In the genomic region with DNA sequence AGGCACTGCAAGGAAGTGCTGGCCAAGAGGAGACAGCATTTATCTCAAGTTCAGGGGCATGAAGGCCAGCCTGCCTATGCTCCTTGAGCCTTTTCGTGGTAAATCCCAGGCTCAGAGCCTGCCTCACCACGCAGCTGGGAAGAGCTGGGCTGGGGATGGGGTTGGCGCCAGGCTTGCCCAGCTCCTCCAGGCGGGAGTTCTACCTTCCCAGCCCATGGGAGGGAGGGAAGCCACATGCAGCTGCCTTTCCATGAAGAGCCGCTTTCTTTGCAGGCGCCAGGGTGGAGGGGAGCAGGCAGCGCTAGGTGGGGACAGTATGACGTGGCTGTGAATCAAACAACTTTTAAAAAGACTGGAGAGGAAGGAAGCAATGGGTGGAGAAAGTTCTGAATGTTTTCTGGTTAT, we compare ENCODE assay signal across 10 cellular contexts. TPM values are rescaled to one million over a fixed set of nuclear protein-coding genes. Genes with fewer than 3 reads are reported as not detected.
A peak's percentile ranks its signal among the peaks of the same experiment; 100 is the strongest.
DNase-seq lines count a peak whose midpoint lies in the region; ATAC-seq and TF ChIP-seq lines count a peak whose summit lies in the region.
"Had no signal": no experiment of that assay in that cellular context is flagged by ENCODE, and none has a peak within 500 bp of the region (broad histone marks: within the 10 kb centered on the region; RNA-seq: fewer than 3 reads in every experiment).

No MANE protein-coding gene starts in this region.

- H3K27ac ChIP-seq in esophagus squamous epithelium: peak overlapping the region; percentile 15 to 75 (median 44)
- H3K27ac ChIP-seq in lower lobe of right lung: peak overlapping the region; percentile 74
- peak overlapping the region; percentile 39 to 62 (median 49) for H3K27ac ChIP-seq in thyroid gland
- H3K27ac ChIP-seq: 22Rv1 had no signal

- no peak for TF ChIP-seq CTCF in esophagus squamous epithelium (IDR thresholded peaks at IDR 0.05)
- no peak for TF ChIP-seq CTCF in lower lobe of right lung (IDR thresholded peaks at IDR 0.05)
- no peak for TF ChIP-seq CTCF in thyroid gland (IDR thresholded peaks at IDR 0.05)

- TF ChIP-seq POLR2A in esophagus squamous epithelium (IDR thresholded peaks at IDR 0.05) (no peak), thyroid gland (IDR thresholded peaks at IDR 0.05) (peak in 1 of 2 donors; percentile 46)

- DNase-seq in NCI-H2107 treated with DMSO at 0.1 percent for 48 hours (lab: John Stamatoyannopoulos, UW; ENCODE audit: unreplicated experiment) (peak; percentile 40), NCI-H2107 (lab: John Stamatoyannopoulos, UW) (no peak), esophagus squamous epithelium (lab: John Stamatoyannopoulos, UW) (no peak), lower lobe of right lung (no peak), thyroid gland (peak; percentile 14 to 15), DMS153 (lab: John Stamatoyannopoulos, UW) (no peak), NCI-H1092 (lab: John Stamatoyannopoulos, UW) (no peak)
- no peak for DNase-seq in activated CD8-positive, alpha-beta memory T cell treated with anti-CD3 and anti-CD28 coated beads, Interleukin-2, amount 50 U/mL, for 48 hours
- DNase-seq: cortex of kidney had no signal

- intact Hi-C loops in esophagus squamous epithelium (cut with DNase I): no loop called here
- intact Hi-C loops in lower lobe of right lung (cut with DNase I): no loop called here
- intact Hi-C loops in thyroid gland (cut with DNase I): no loop called here

- H3K36me3 ChIP-seq in esophagus squamous epithelium: no peaks in the 10 kb centered on the region
- H3K36me3 ChIP-seq in lower lobe of right lung: no peaks in the 10 kb centered on the region
- H3K36me3 ChIP-seq in thyroid gland: no peaks in the 10 kb centered on the region

- 50 to 59% methylated on average over 5 to 6 of the region's 8 CpGs for WGBS in esophagus squamous epithelium, 2 donors
- WGBS in thyroid gland, 2 donors: 46 to 52% methylated on average over 8 of the region's 8 CpGs

- no peak overlapping the region for H3K4me3 ChIP-seq in esophagus squamous epithelium
- no peak overlapping the region for H3K4me3 ChIP-seq in lower lobe of right lung
- H3K4me3 ChIP-seq in thyroid gland (replicated peaks in 1 of 3): no peak overlapping the region

- H3K4me1 ChIP-seq in esophagus squamous epithelium (peaks cover 0 to 17% (median 8%) of the 10 kb centered on the region in 3 donors), lower lobe of right lung (peaks cover 20% of the 10 kb centered on the region), thyroid gland (peaks cover 0 to 4% of the 10 kb centered on the region in 2 donors)

- peak; percentile 59 to 64 for ATAC-seq in lower lobe of right lung

- no peaks in the 10 kb centered on the region for H3K9me3 ChIP-seq in esophagus squamous epithelium
- H3K9me3 ChIP-seq in lower lobe of right lung: no peaks in the 10 kb centered on the region
- no peaks in the 10 kb centered on the region for H3K9me3 ChIP-seq in thyroid gland

- no peaks in the 10 kb centered on the region for H3K27me3 ChIP-seq in esophagus squamous epithelium
- H3K27me3 ChIP-seq in lower lobe of right lung (ENCODE audit: low read depth): no peaks in the 10 kb centered on the region
- H3K27me3 ChIP-seq in thyroid gland: no peaks in the 10 kb centered on the region

RNA-seq across cellular contexts. Expression of gene SIRT5, which starts 19.5 kb away (rescaled TPM):
- total RNA-seq in esophagus squamous epithelium (10 to 100 TPM in 1 of 4 donors, 1 to 10 TPM in 3; 4.1 to 10.7 (median 5.6) TPM), lower lobe of right lung (15.3 TPM), thyroid gland (10 to 100 TPM; 10.5 to 20.4 (median 12.4) TPM)

Comparison
In these comparisons a context has a peak if more than half of its experiments do, and no peak if none do; other contexts are left out.
1. DNase-seq: peak in NCI-H2107 treated with DMSO at 0.1 percent for 48 hours (single experiment) and thyroid gland (2 of 2); none in NCI-H2107 (single experiment), esophagus squamous epithelium (single experiment), lower lobe of right lung (single experiment), DMS153 (single experiment), NCI-H1092 (single experiment) and activated CD8-positive, alpha-beta memory T cell treated with anti-CD3 and anti-CD28 coated beads, Interleukin-2, amount 50 U/mL, for 48 hours (single experiment).
2. Peak in every context shown above with its lines, with median percentiles within 50 percentile points of each other: H3K27ac ChIP-seq.